In the genomic region with DNA sequence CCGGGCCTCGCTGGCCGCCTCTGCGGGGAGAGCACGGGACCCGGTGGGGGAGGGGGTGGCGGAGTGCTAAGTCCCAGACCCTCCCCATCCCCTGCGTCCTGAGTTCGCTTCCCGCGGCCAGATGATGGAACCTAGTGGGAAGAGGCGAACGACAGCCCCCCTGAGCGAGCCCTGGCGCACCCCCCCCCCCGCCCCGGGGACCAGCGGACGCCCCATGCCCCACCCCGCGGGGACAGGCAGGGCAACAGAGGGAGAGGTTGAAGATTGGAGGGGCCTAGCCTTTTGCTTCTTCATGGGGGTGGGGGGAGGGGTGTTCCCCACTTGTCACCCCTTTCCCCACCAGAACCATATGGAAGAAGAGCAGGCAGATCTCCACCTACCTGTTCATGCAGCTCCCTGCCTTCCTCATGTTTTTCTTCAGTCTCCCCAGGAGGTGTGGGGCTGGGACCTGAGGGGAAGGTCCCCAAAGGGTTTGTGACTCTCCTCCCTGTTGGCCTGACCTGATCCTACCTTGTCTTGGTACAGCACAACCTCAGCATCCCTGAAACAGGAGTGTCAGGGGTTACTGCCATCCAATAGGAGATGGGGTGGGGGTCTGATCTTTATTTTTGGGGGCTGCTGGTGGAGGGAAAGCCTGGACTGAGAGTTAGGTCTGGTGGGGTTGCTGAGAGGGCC, we compare ENCODE assay signal across 8 cellular contexts. TPM values are rescaled to one million over a fixed set of nuclear protein-coding genes. Genes with fewer than 3 reads are reported as not detected.
DNase-seq lines count a peak whose midpoint lies in the region; ATAC-seq, FAIRE-seq and TF ChIP-seq lines count a peak whose summit lies in the region.

No MANE protein-coding gene starts in this region.

- intact Hi-C loops in left cardiac atrium (cut with DNase I) (no loop called here), PC-9 (cut with micrococcal nuclease; ENCODE audit: unreplicated experiment) (loop anchor here (1.0 kb wide), 1 partner anchor 15 kb away; no protein-coding TSS in a partner anchor)

- H4K20me1 ChIP-seq in PC-9 (ENCODE audit: insufficient read depth): peaks cover 2% of the 10 kb centered on the region
- peaks cover 34% of the 10 kb centered on the region for H4K20me1 ChIP-seq in osteoblast (ENCODE audit: insufficient read depth, low read length)

- 0 out of 2 replicates have a peak, but pooled peaks cover 2% of the 10 kb centered on the region for H3F3A ChIP-seq in PC-9 (ENCODE audit: insufficient read depth, low read depth)

- H3K4me1 ChIP-seq in cardiac muscle cell (ENCODE audit: low read depth) (peaks cover 20% of the 10 kb centered on the region), PC-9 (replicated peaks; ENCODE audit: insufficient read depth) (peaks cover 9% of the 10 kb centered on the region), osteoblast (ENCODE audit: insufficient read depth, low read length) (peaks cover 16% of the 10 kb centered on the region)

- peak overlapping the region; percentile 94 for H3K27ac Mint-ChIP-seq in endothelial cell (ENCODE audit: unreplicated experiment)

- no peaks in the 10 kb centered on the region for H3K27me3 ChIP-seq in cardiac muscle cell
- no peaks in the 10 kb centered on the region for H3K27me3 ChIP-seq in PC-9 (ENCODE audit: insufficient read depth, low read depth)
- no peaks in the 10 kb centered on the region for H3K27me3 ChIP-seq in osteoblast (ENCODE audit: insufficient read depth, low read length)

- H3K36me3 Mint-ChIP-seq in endothelial cell (ENCODE audit: low read depth, unreplicated experiment): peaks cover 15% of the 10 kb centered on the region

- H3K4me2 ChIP-seq in PC-9 (peak overlapping the region; percentile 78), osteoblast (ENCODE audit: insufficient read depth, low read length) (peak overlapping the region; percentile 99)

- DNase-seq in cardiac muscle cell (ENCODE audit: low read depth in 1 of 2, low spot score in 1 of 2) (no peak), left cardiac atrium (no peak), PC-9 (no peak), endothelial cell (ENCODE audit: low spot score) (no peak), osteoblast (ENCODE audit: insufficient read length, low spot score, missing footprints) (no peak), T-helper 9 cell (no peak), RCC 7860 (ENCODE audit: low spot score) (no peak)
- DNase-seq in effector CD8-positive, alpha-beta T cell (lab: John Stamatoyannopoulos, UW): no peak

- peak overlapping the region; percentile 100 for H3K27ac ChIP-seq in cardiac muscle cell
- H3K27ac ChIP-seq in PC-9: no peak overlapping the region
- peak overlapping the region; percentile 100 for H3K27ac ChIP-seq in osteoblast (ENCODE audit: low read depth, low read length)

- H3K79me2 ChIP-seq in PC-9 (ENCODE audit: low read depth): peaks cover 43% of the 10 kb centered on the region
- peaks cover 50% of the 10 kb centered on the region for H3K79me2 ChIP-seq in osteoblast (ENCODE audit: insufficient read depth, low read length)

- FAIRE-seq in RCC 7860 (lab: Jason Lieb, UNC): no peak

- no peaks in the 10 kb centered on the region for H3K9me3 ChIP-seq in cardiac muscle cell (ENCODE audit: low read depth)
- no peaks in the 10 kb centered on the region for H3K9me3 ChIP-seq in PC-9 (ENCODE audit: insufficient read depth, low read depth)
- no peaks in the 10 kb centered on the region for H3K9me3 ChIP-seq in osteoblast (ENCODE audit: low read depth, low read length)

- CTCF ChIA-PET in PC-9 (lab: Charles Lee): interaction anchor here (0.7 to 1.3 kb wide), 3 partner anchors 13 to 68 kb away, joined by 6 to 7 read pairs (median 6); a partner anchor contains a TSS

- H3K36me3 ChIP-seq in cardiac muscle cell: peaks cover 10% of the 10 kb centered on the region
- peaks cover 19% of the 10 kb centered on the region for H3K36me3 ChIP-seq in PC-9 (ENCODE audit: low read depth)
- peaks cover 26% of the 10 kb centered on the region for H3K36me3 ChIP-seq in osteoblast (ENCODE audit: insufficient read depth, low read length)

- H3K9me2 ChIP-seq in PC-9 (ENCODE audit: insufficient read depth): no peaks in the 10 kb centered on the region

- no peak for TF ChIP-seq CTCF in cardiac muscle cell (IDR thresholded peaks at IDR 0.05; ENCODE audit: low read depth, low read length)
- no peak for TF ChIP-seq CTCF in PC-9 (conservative IDR thresholded peaks at IDR 0.05)
- no peak for TF ChIP-seq CTCF in endothelial cell (IDR thresholded peaks at IDR 0.05; ENCODE audit: unreplicated experiment)
- no peak for TF ChIP-seq CTCF in osteoblast (IDR thresholded peaks at IDR 0.05; ENCODE audit: extremely low read depth, low read depth, low read length)

- H3K4me1 Mint-ChIP-seq in endothelial cell (ENCODE audit: unreplicated experiment): peaks cover 31% of the 10 kb centered on the region

- peak overlapping the region; percentile 97 for H3K4me3 Mint-ChIP-seq in endothelial cell (ENCODE audit: unreplicated experiment)

- H3K27me3 Mint-ChIP-seq in endothelial cell (ENCODE audit: unreplicated experiment): peaks cover 17% of the 10 kb centered on the region

- POLR2A ChIA-PET in PC-9 (lab: Charles Lee; ENCODE audit: unreplicated experiment): interaction anchor here (0.5 to 1.0 kb wide), 6 partner anchors 9 to 1603 kb away, joined by 3 to 14 read pairs (median 6); a partner anchor contains a TSS

- H3K9me3 Mint-ChIP-seq in endothelial cell (ENCODE audit: unreplicated experiment): no peaks in the 10 kb centered on the region

- BruUV-seq in PC-9 (replicated peaks; lab: Mats Ljungman, UMichigan): no TSS peak

- H2AFZ ChIP-seq in PC-9 (no peak overlapping the region), osteoblast (ENCODE audit: low read length) (peak overlapping the region; percentile 36)

- ATAC-seq in left cardiac atrium: no peak

- peak overlapping the region; percentile 79 for H3K4me3 ChIP-seq in cardiac muscle cell
- H3K4me3 ChIP-seq in PC-9: peak overlapping the region; percentile 60
- H3K4me3 ChIP-seq in osteoblast (ENCODE audit: insufficient read depth, low read length): peak overlapping the region; percentile 88

RNA-seq across cellular contexts. Expression of a gene that starts 0.5 kb away (rescaled TPM):
- 31.1 and 45.4 TPM in 2 replicates for total RNA-seq in cardiac muscle cell
- polyA plus RNA-seq in cardiac muscle cell: 43.6 and 52.8 TPM in 2 replicates
- total RNA-seq in left cardiac atrium: 10 to 100 TPM; 17.8 to 20.0 TPM
- 46.6 and 65.1 TPM in 2 replicates for total RNA-seq in PC-9 (2021)
- 49.5 TPM for total RNA-seq in endothelial cell (ENCODE audit: unreplicated experiment)
- 39.8 and 43.8 TPM in 2 replicates for total RNA-seq in osteoblast

RNA-seq across cellular contexts. Expression of a gene that starts 6.9 kb away (rescaled TPM):
- total RNA-seq in cardiac muscle cell (2.7 and 16.2 TPM in 2 replicates), left cardiac atrium (under 1 TPM in 1 of 2 donors, not detected in 1; 0.21 TPM), PC-9 (2021) (36.2 and 39.5 TPM in 2 replicates), endothelial cell (ENCODE audit: unreplicated experiment) (3.8 TPM), osteoblast (1.8 TPM in 2 replicates)
- polyA plus RNA-seq in cardiac muscle cell: 5.0 and 18.8 TPM in 2 replicates

RNA-seq across cellular contexts. Expression of a gene that starts 13.9 kb away (rescaled TPM):
- total RNA-seq in cardiac muscle cell: 69.4 and 99.2 TPM in 2 replicates
- polyA plus RNA-seq in cardiac muscle cell: 36.5 and 58.4 TPM in 2 replicates
- 10 to 100 TPM; 33.9 to 39.8 TPM for total RNA-seq in left cardiac atrium
- 75.0 and 76.7 TPM in 2 replicates for total RNA-seq in PC-9 (2021)
- 101 TPM for total RNA-seq in endothelial cell (ENCODE audit: unreplicated experiment)
- 48.3 and 53.2 TPM in 2 replicates for total RNA-seq in osteoblast
